9 cellular contexts compared by ENCODE assay signal in genomic region chr19:530133-531008, GRCh38. TPM values are rescaled to one million over a fixed set of nuclear protein-coding genes. Genes with fewer than 3 reads are reported as not detected.
DNase-seq lines count a peak whose midpoint lies in the region; ATAC-seq and TF ChIP-seq lines count a peak whose summit lies in the region.
"Had no signal": no experiment of that assay in that cellular context is flagged by ENCODE, and none has a peak within 500 bp of the region (broad histone marks: within the 10 kb centered on the region; RNA-seq: fewer than 3 reads in every experiment).

No MANE protein-coding gene starts in this region.

- H2BK12ac ChIP-seq in mesenchymal stem cell (ENCODE audit: low read length in 2 of 2), result peak overlapping the region; percentile 2 to 98

- no peak overlapping the region for H2BK120ac ChIP-seq in mesenchymal stem cell (ENCODE audit: low read depth, low read length)

- no peak for ATAC-seq in heart left ventricle
- no peak for ATAC-seq in left cardiac atrium
- ATAC-seq in upper lobe of right lung, result no peak
- no peak for ATAC-seq in HG02884 (IDR thresholded peaks at IDR 0.05; ENCODE audit: unreplicated experiment)

- H3K79me1 ChIP-seq in mesenchymal stem cell (replicated peaks; ENCODE audit: low read length, poor library complexity, severe bottlenecking), result no peaks in the 10 kb centered on the region

- TF ChIP-seq POLR2A in heart left ventricle (IDR thresholded peaks at IDR 0.05), result no peak

- H3K27me3 ChIP-seq in heart left ventricle, result peaks cover 0 to 5% (median 0%) of the 10 kb centered on the region in 9 donors
- H3K27me3 ChIP-seq in mesenchymal stem cell (ENCODE audit: control insufficient read depth in 1 of 2, insufficient read depth in 1 of 2, low read length in 2 of 2), result peaks cover 0 to 9% of the 10 kb centered on the region in 2 experiments
- H3K27me3 ChIP-seq in upper lobe of right lung, result no peaks in the 10 kb centered on the region

- no peaks in the 10 kb centered on the region for H3K9me3 ChIP-seq in heart left ventricle
- H3K9me3 ChIP-seq in mesenchymal stem cell (ENCODE audit: control insufficient read depth, low read length), result no peaks in the 10 kb centered on the region
- H3K9me3 ChIP-seq in upper lobe of right lung, result no peaks in the 10 kb centered on the region

- peak overlapping the region in 1 of 2 experiments; percentile 57 for H3K18ac ChIP-seq in mesenchymal stem cell (ENCODE audit: low read depth in 1 of 2, low read length in 2 of 2)

- CTCF ChIA-PET in MCF 10A (lab: Yijun Ruan, JAX), result interaction anchor here (1.2 kb wide), 1 partner anchor 19 kb away, joined by 5 read pairs; no protein-coding TSS in a partner anchor

- POLR2A ChIA-PET in MCF 10A (lab: Yijun Ruan, JAX), result interaction anchor here (0.6 to 6.5 kb wide), 7 partner anchors 9 to 1104 kb away, joined by 3 to 110 read pairs (median 13); partner anchors contain the start of genes BSG, TPGS1 and WDR18

- peaks cover 4% of the 10 kb centered on the region for H3K4me1 Mint-ChIP-seq in MCF 10A (ENCODE audit: insufficient read depth, unreplicated experiment)

- peaks cover 15 to 30% (median 24%) of the 10 kb centered on the region in 12 donors for H3K4me1 ChIP-seq in heart left ventricle
- peaks cover 28% of the 10 kb centered on the region for H3K4me1 ChIP-seq in mesenchymal stem cell (ENCODE audit: control insufficient read depth, insufficient read depth, low read depth, low read length)
- H3K4me1 ChIP-seq in upper lobe of right lung, result peaks cover 20% of the 10 kb centered on the region

- H3K4me3 ChIP-seq in heart left ventricle, result peak overlapping the region; percentile 74 to 100 (median 92)
- peak overlapping the region; percentile 85 to 88 for H3K4me3 ChIP-seq in mesenchymal stem cell (ENCODE audit: insufficient read depth in 1 of 2, low read depth in 1 of 2, low read length in 2 of 2)
- H3K4me3 ChIP-seq in upper lobe of right lung, result peak overlapping the region; percentile 92

- WGBS in heart left ventricle, 4 donors, result 67 to 71% (median 70%) methylated on average over 33 to 38 of the region's 38 CpGs
- WGBS in mesenchymal stem cell, result 73% methylated on average over 38 of the region's 38 CpGs

- TF ChIP-seq CTCF in heart left ventricle (IDR thresholded peaks at IDR 0.05) (no peak), MCF 10A (IDR thresholded peaks at IDR 0.05; ENCODE audit: unreplicated experiment) (no peak), upper lobe of right lung (IDR thresholded peaks at IDR 0.05) (no peak)

- no peak overlapping the region for H2AK5ac ChIP-seq in mesenchymal stem cell (ENCODE audit: low read length, severe bottlenecking)

- TSS peak; percentile 71 for BruUV-seq in MCF 10A (replicated peaks; lab: Mats Ljungman, UMichigan)

- H2BK5ac ChIP-seq in mesenchymal stem cell (ENCODE audit: low read depth, low read length, poor library complexity, severe bottlenecking), result no peak overlapping the region

- peak overlapping the region in 1 of 2 experiments; percentile 89 for H3K23ac ChIP-seq in mesenchymal stem cell (ENCODE audit: low read length in 2 of 2)

- peak overlapping the region; percentile 55 for H4K91ac ChIP-seq in mesenchymal stem cell (ENCODE audit: low read length)

- H3K36me3 ChIP-seq in heart left ventricle (peaks cover 0 to 6% (median under 1%) of the 10 kb centered on the region in 9 donors), mesenchymal stem cell (ENCODE audit: control insufficient read depth in 1 of 2, insufficient read depth in 2 of 2, low read depth in 1 of 2, low read length in 2 of 2) (peaks cover 0 to 13% of the 10 kb centered on the region in 2 experiments), upper lobe of right lung (no peaks in the 10 kb centered on the region)

- peak overlapping the region; percentile 95 for H4K8ac ChIP-seq in mesenchymal stem cell (ENCODE audit: low read length)

- peak overlapping the region in 1 of 2 experiments; percentile 84 for H3K4ac ChIP-seq in mesenchymal stem cell (ENCODE audit: low read depth in 1 of 2, low read length in 2 of 2)

- H3K9me3 Mint-ChIP-seq in MCF 10A (ENCODE audit: unreplicated experiment), result no peaks in the 10 kb centered on the region

- intact Hi-C loops in heart left ventricle (cut with DNase I) (loop anchor here in 5 of 10 donors (5.0 to 10.0 kb wide), 2 partner anchors 42 to 104 kb away; partner anchors contain the start of genes BSG (in 4 of the 5), FGF22 (in 1 of the 5) and POLRMT (in 1 of the 5)), left cardiac atrium (cut with DNase I) (no loop called here), MCF 10A (cut with micrococcal nuclease) (no loop called here), upper lobe of right lung (cut with DNase I) (no loop called here)

- H2AFZ ChIP-seq in mesenchymal stem cell (ENCODE audit: low read depth, low read length), result peak overlapping the region; percentile 56

- no peak for DNase-seq in heart left ventricle
- DNase-seq in left cardiac atrium, result no peak
- DNase-seq in MCF 10A (ENCODE audit: unreplicated experiment), result no peak
- no peak for DNase-seq in mesenchymal stem cell
- no peak for DNase-seq in upper lobe of right lung
- DNase-seq in HK-2 (ENCODE audit: unreplicated experiment), result no peak
- no peak for DNase-seq in amygdala (lab: John Stamatoyannopoulos, UW)

- H3K4me2 ChIP-seq in mesenchymal stem cell (ENCODE audit: low read length, poor library complexity, severe bottlenecking), result peak overlapping the region; percentile 83

- no peaks in the 10 kb centered on the region for H3K27me3 Mint-ChIP-seq in MCF 10A (ENCODE audit: insufficient read depth, unreplicated experiment)

- H3K14ac ChIP-seq in mesenchymal stem cell (ENCODE audit: low read length in 2 of 2), result peak overlapping the region in 1 of 2 experiments; percentile 88

- H3K27ac ChIP-seq in heart left ventricle (peak overlapping the region in 11 of 12 donors; percentile 93 to 100 (median 98)), mesenchymal stem cell (ENCODE audit: low read length, poor library complexity, severe bottlenecking) (no peak overlapping the region), upper lobe of right lung (peak overlapping the region; percentile 91)

- peak overlapping the region; percentile 74 for H3K4me3 Mint-ChIP-seq in MCF 10A (ENCODE audit: unreplicated experiment)

- no peak overlapping the region for H3K27ac Mint-ChIP-seq in MCF 10A (ENCODE audit: low read depth, unreplicated experiment)

- H3K9ac ChIP-seq in mesenchymal stem cell (ENCODE audit: low read length), result peak overlapping the region; percentile 83

- H2BK15ac ChIP-seq in mesenchymal stem cell (ENCODE audit: low read depth, poor library complexity, severe bottlenecking), result no peak overlapping the region

- no peaks in the 10 kb centered on the region for H3K36me3 Mint-ChIP-seq in MCF 10A (ENCODE audit: insufficient read depth, unreplicated experiment)

RNA-seq across cellular contexts. Expression of gene CDC34, which starts 1.2 kb away (rescaled TPM):
- 100 to 1,000 TPM in 3 of 9 donors, 10 to 100 TPM in 6; 61.9 to 200 (median 84.6) TPM for total RNA-seq in heart left ventricle
- polyA plus RNA-seq in heart left ventricle, result 100 to 1,000 TPM; 122 to 148 TPM
- 10 to 100 TPM; 63.9 to 71.0 TPM for total RNA-seq in left cardiac atrium
- total RNA-seq in MCF 10A (2022), result 49.7 and 61.3 TPM in 2 replicates
- 82.8 TPM for polyA plus RNA-seq in mesenchymal stem cell (2013, experiment 1 of 2)
- polyA plus RNA-seq in mesenchymal stem cell (2013, experiment 2 of 2), result 82.0 TPM
- 40.9 TPM for total RNA-seq in upper lobe of right lung

RNA-seq across cellular contexts. Expression of gene GZMM, which starts 13.5 kb away (rescaled TPM):
- total RNA-seq in heart left ventricle (1 to 10 TPM in 2 of 9 donors, under 1 TPM in 2, not detected in 5; 0.40 to 3.0 (median 0.87) TPM), left cardiac atrium (1 to 10 TPM in 1 of 2 donors, under 1 TPM in 1; 0.81 to 1.1 TPM), MCF 10A (2022) (not detected in 2 replicates), upper lobe of right lung (2.9 TPM)
- under 1 TPM; 0.12 to 0.34 TPM for polyA plus RNA-seq in heart left ventricle
- polyA plus RNA-seq in mesenchymal stem cell (2013, experiment 1 of 2), result not detected
- 0.07 TPM for polyA plus RNA-seq in mesenchymal stem cell (2013, experiment 2 of 2)

RNA-seq across cellular contexts. Expression of gene TPGS1, which starts 23.1 kb away (rescaled TPM):
- total RNA-seq in heart left ventricle (10 to 100 TPM in 8 of 9 donors, 1 to 10 TPM in 1; 5.7 to 39.3 (median 11.3) TPM), left cardiac atrium (10 to 100 TPM; 12.1 to 14.9 TPM), MCF 10A (2022) (11.9 and 12.6 TPM in 2 replicates), upper lobe of right lung (19.9 TPM)
- polyA plus RNA-seq in heart left ventricle, result 10 to 100 TPM; 18.3 to 18.6 TPM
- 10.3 TPM for polyA plus RNA-seq in mesenchymal stem cell (2013, experiment 1 of 2)
- polyA plus RNA-seq in mesenchymal stem cell (2013, experiment 2 of 2), result 9.3 TPM

RNA-seq across cellular contexts. Expression of gene MADCAM1, which starts 34.1 kb away (rescaled TPM):
- total RNA-seq in heart left ventricle (under 1 TPM in 8 of 9 donors, not detected in 1; 0.23 to 0.56 (median 0.36) TPM), left cardiac atrium (under 1 TPM; 0.24 to 0.41 TPM), MCF 10A (2022) (0.25 and 0.47 TPM in 2 replicates), upper lobe of right lung (1.2 TPM)
- under 1 TPM; 0.04 to 0.61 TPM for polyA plus RNA-seq in heart left ventricle
- 0.29 TPM for polyA plus RNA-seq in mesenchymal stem cell (2013, experiment 1 of 2)
- polyA plus RNA-seq in mesenchymal stem cell (2013, experiment 2 of 2), result 0.23 TPM
- total RNA-seq: M059J had no signal

RNA-seq across cellular contexts. Expression of gene BSG, which starts 42.0 kb away (rescaled TPM):
- total RNA-seq in heart left ventricle (1,000 to 10,000 TPM; 1,160 to 2,590 (median 1,462) TPM), left cardiac atrium (1,000 to 10,000 TPM in 1 of 2 donors, 100 to 1,000 TPM in 1; 847 to 1,152 TPM), MCF 10A (2022) (550 and 557 TPM in 2 replicates), upper lobe of right lung (359 TPM)
- polyA plus RNA-seq in heart left ventricle, result 1,000 to 10,000 TPM in 1 of 2 donors, 100 to 1,000 TPM in 1; 727 to 2,989 TPM
- 617 TPM for polyA plus RNA-seq in mesenchymal stem cell (2013, experiment 1 of 2)
- 607 TPM for polyA plus RNA-seq in mesenchymal stem cell (2013, experiment 2 of 2)
